19 cellular contexts compared by ENCODE assay signal in the genomic region with DNA sequence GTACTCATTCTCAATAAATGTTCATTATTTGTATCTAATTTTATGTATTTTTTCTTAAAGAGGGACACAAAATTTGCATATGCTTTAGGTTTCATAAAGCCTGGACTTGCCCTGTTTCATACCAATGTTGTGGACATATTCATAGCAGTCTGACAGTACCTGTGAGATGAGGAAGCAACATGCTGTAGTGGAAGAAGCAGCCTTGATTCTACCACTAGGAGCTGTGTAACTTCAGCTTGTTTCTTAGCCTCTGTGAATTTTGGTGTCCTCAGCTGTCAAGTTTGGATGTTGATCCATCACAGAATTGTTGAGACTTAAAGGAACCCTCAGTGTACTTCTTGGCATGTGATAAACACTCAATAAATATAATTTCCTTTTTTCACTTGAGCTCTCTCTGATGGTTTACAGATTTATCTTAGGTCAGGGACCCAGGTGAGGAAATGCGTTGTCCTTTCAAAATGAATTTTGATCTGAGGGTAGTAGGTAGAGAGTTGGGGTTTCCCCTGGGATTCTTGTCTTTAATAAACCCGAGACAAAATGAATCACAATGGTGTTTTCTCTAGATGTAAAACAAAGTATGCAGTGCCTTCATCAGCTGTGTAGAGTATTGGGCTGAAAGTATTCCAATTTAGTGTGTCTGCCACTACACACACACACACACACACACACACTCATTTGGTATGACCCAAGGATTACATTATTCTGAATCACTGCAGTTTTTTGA.
DNase-seq lines count a peak whose midpoint lies in the region; ATAC-seq, FAIRE-seq and TF ChIP-seq lines count a peak whose summit lies in the region.
"Had no signal": no experiment of that assay in that cellular context is flagged by ENCODE, and none has a peak within 500 bp of the region (broad histone marks: within the 10 kb centered on the region; RNA-seq: fewer than 3 reads in every experiment).

No MANE protein-coding gene starts in this region.

- H3K79me2 ChIP-seq in HepG2 (ENCODE audit: insufficient read depth, low read length): no peaks in the 10 kb centered on the region

- FAIRE-seq in HepG2 (lab: Jason Lieb, UNC): no peak

- H3K9ac ChIP-seq in HepG2 (ENCODE audit: insufficient read depth, low read depth, low read length): no peak overlapping the region

- intact Hi-C loops in HepG2 (cut with micrococcal nuclease; ENCODE audit: unreplicated experiment) (loop anchor here (5.0 kb wide), 1 partner anchor 80 kb away; no protein-coding TSS in a partner anchor), right lobe of liver (cut with DNase I) (no loop called here)

- H3K27ac Mint-ChIP-seq in naive thymus-derived CD8-positive, alpha-beta T cell: no peak overlapping the region
- H3K27ac Mint-ChIP-seq: activated naive CD8-positive, alpha-beta T cell had no signal

- no peaks in the 10 kb centered on the region for H3K9me3 Mint-ChIP-seq in naive thymus-derived CD8-positive, alpha-beta T cell

- no peak for DNase-seq in HepG2 (ENCODE audit: low spot score)
- DNase-seq in right lobe of liver: no peak
- peak; percentile 46 for DNase-seq in GM20000 (ENCODE audit: low spot score)
- DNase-seq in NB4 (ENCODE audit: low read depth): peak; percentile 15
- DNase-seq in stimulated activated naive CD8-positive, alpha-beta T cell treated with anti-CD3 and anti-CD28 coated beads, Interleukin-15, Interleukin-2, amounts not matched to agents 100 U/mL and 50 U/mL, for 24 hours: no peak
- DNase-seq in SJCRH30: no peak
- no peak for DNase-seq in COLO668 (lab: John Stamatoyannopoulos, UW; ENCODE audit: unreplicated experiment)
- DNase-seq in naive thymus-derived CD8-positive, alpha-beta T cell: no peak
- DNase-seq: activated CD4-positive, alpha-beta T cell treated with anti-CD3 and anti-CD28 coated beads for 1 hour; activated CD8-positive, alpha-beta memory T cell treated with anti-CD3 and anti-CD28 coated beads, Interleukin-2, amount 50 U/mL, for 4 hours; dermis blood vessel endothelial cell; H7; left lung; NCI-H69; occipital lobe; OCI-M1 had no signal

- H3K4me3 Mint-ChIP-seq in naive thymus-derived CD8-positive, alpha-beta T cell: no peak overlapping the region
- H3K4me3 Mint-ChIP-seq: activated naive CD8-positive, alpha-beta T cell had no signal

- H3K4me3 ChIP-seq in HepG2 (replicated peaks in 1 of 3; ENCODE audit: insufficient read depth in 1 of 3, low read depth in 2 of 3, low read length in 3 of 3) (no peak overlapping the region), right lobe of liver (no peak overlapping the region), NB4 (ENCODE audit: low read depth, low read length) (no peak overlapping the region), SJCRH30 (no peak overlapping the region)
- H3K4me3 ChIP-seq: left lung had no signal

- no peaks in the 10 kb centered on the region for H3K4me1 Mint-ChIP-seq in naive thymus-derived CD8-positive, alpha-beta T cell

- TF ChIP-seq RAD21 in HepG2 (CRISPR knock-in tag; IDR thresholded peaks at IDR 0.05): no peak

- no peak overlapping the region for H3K4me2 ChIP-seq in HepG2 (ENCODE audit: low read depth, low read length)

- 51% methylated on average over 2 of the region's 2 CpGs for WGBS in HepG2 (ENCODE audit: low lambda C conversion rate)
- WGBS in right lobe of liver (ENCODE audit: insufficient coverage, low coverage, low lambda C conversion rate, missing lambda C conversion rate): 88% methylated on average over 2 of the region's 2 CpGs

- H3K4me1 ChIP-seq in HepG2 (ENCODE audit: insufficient read depth, low read length) (peaks cover 14% of the 10 kb centered on the region), right lobe of liver (no peaks in the 10 kb centered on the region), SJCRH30 (no peaks in the 10 kb centered on the region)
- H3K4me1 ChIP-seq: left lung had no signal

- in situ Hi-C loops in HepG2 (cut with HindIII; ENCODE audit: extremely low pct_ligation_motif_present, low pct_unique_long_range_greater_than_20kb): no loop called here

- H3K36me3 Mint-ChIP-seq in naive thymus-derived CD8-positive, alpha-beta T cell: no peaks in the 10 kb centered on the region

- TF ChIP-seq POLR2A in HepG2 (IDR thresholded peaks at IDR 0.05; ENCODE audit: insufficient read depth in 1 of 2, low read depth in 2 of 2, low read length in 2 of 2) (no peak), right lobe of liver (IDR thresholded peaks at IDR 0.05) (no peak), NB4 (IDR thresholded peaks at IDR 0.05; ENCODE audit: extremely low read depth, insufficient read length) (no peak)

- no peaks in the 10 kb centered on the region for H3K9me3 ChIP-seq in HepG2 (ENCODE audit: low read length)
- no peaks in the 10 kb centered on the region for H3K9me3 ChIP-seq in right lobe of liver
- H3K9me3 ChIP-seq in SJCRH30 (replicated peaks): no peaks in the 10 kb centered on the region
- H3K9me3 ChIP-seq: left lung had no signal

- no peak for TF ChIP-seq CTCF in HepG2 (CRISPR knock-in tag; IDR thresholded peaks at IDR 0.05)
- no peak for TF ChIP-seq CTCF in right lobe of liver (IDR thresholded peaks at IDR 0.05)
- no peak for TF ChIP-seq CTCF in GM20000 (IDR thresholded peaks at IDR 0.05; ENCODE audit: extremely low read depth, missing control alignments)
- TF ChIP-seq CTCF in NB4 (IDR thresholded peaks at IDR 0.05; ENCODE audit: low read depth, low read length): no peak

- no peak for TF ChIP-seq EP300 in HepG2 (IDR thresholded peaks at IDR 0.05; ENCODE audit: low read depth in 2 of 2, low read length in 2 of 2)
- TF ChIP-seq EP300 in HepG2 (CRISPR knock-in tag; IDR thresholded peaks at IDR 0.05; ENCODE audit: borderline replicate concordance): no peak

- no peak overlapping the region for H2AFZ ChIP-seq in HepG2 (ENCODE audit: low read length)

- ATAC-seq in HepG2 (peak; percentile 50), right lobe of liver (no peak)
- ATAC-seq in stimulated activated naive CD8-positive, alpha-beta T cell treated with anti-CD3 and anti-CD28 coated beads, Interleukin-15, Interleukin-2, amounts not matched to agents 100 U/mL and 50 U/mL, for 24 hours: peak; percentile 85
- no peak for ATAC-seq in naive thymus-derived CD8-positive, alpha-beta T cell
- ATAC-seq: esophagus mucosa, left lung, sciatic nerve had no signal

- H4K20me1 ChIP-seq in HepG2 (ENCODE audit: insufficient read depth, low read length): no peaks in the 10 kb centered on the region

- CTCF ChIA-PET in HepG2 (lab: Yijun Ruan, JAX; ENCODE audit: low intra/inter-chr PET ratio, low total read pairs): no interaction called here

- POLR2A ChIA-PET in HepG2 (lab: Yijun Ruan, JAX): interaction anchor here (1.1 kb wide), 1 partner anchor 171 kb away, joined by 4 read pairs; the partner anchor contains the start of gene TRIM13
- POLR2A ChIA-PET in naive thymus-derived CD8-positive, alpha-beta T cell (lab: Charles Lee): no interaction called here

- BruUV-seq in HepG2 (replicated peaks; lab: Mats Ljungman, UMichigan): no TSS peak

- no peak overlapping the region for H3K27ac ChIP-seq in HepG2 (ENCODE audit: extremely low read length, insufficient read depth, low read length)
- H3K27ac ChIP-seq in right lobe of liver: no peak overlapping the region
- H3K27ac ChIP-seq in SJCRH30: no peak overlapping the region
- H3K27ac ChIP-seq: left lung had no signal

- H3K27me3 Mint-ChIP-seq in naive thymus-derived CD8-positive, alpha-beta T cell: peaks cover 0 to 8% (median 6%) of the 10 kb centered on the region in 5 donors

- H3K27me3 ChIP-seq in HepG2 (ENCODE audit: control insufficient read depth in 1 of 2, insufficient read depth in 2 of 2, low read length in 2 of 2) (no peaks in the 10 kb centered on the region), right lobe of liver (no peaks in the 10 kb centered on the region), SJCRH30 (no peaks in the 10 kb centered on the region)
- H3K27me3 ChIP-seq: left lung had no signal

- no peaks in the 10 kb centered on the region for H3K36me3 ChIP-seq in HepG2 (replicated peaks in 1 of 2; ENCODE audit: control insufficient read depth in 1 of 2, insufficient read depth in 2 of 2, low read length in 2 of 2)
- no peaks in the 10 kb centered on the region for H3K36me3 ChIP-seq in right lobe of liver
- no peaks in the 10 kb centered on the region for H3K36me3 ChIP-seq in SJCRH30
- H3K36me3 ChIP-seq: left lung had no signal

TF ChIP-seq in HepG2, 621 proteins besides CTCF, POLR2A, EP300 and RAD21:
- TF ChIP-seq ZFP1 (CRISPR knock-in tag; IDR thresholded peaks at IDR 0.05) (no peak), ETV5 (CRISPR knock-in tag; IDR thresholded peaks at IDR 0.05; ENCODE audit: borderline replicate concordance) (no peak)

Comparison
In these comparisons a context has a peak if more than half of its experiments do, and no peak if none do; other contexts are left out.
1. ATAC-seq: peak in HepG2 (single experiment) and stimulated activated naive CD8-positive, alpha-beta T cell treated with anti-CD3 and anti-CD28 coated beads, Interleukin-15, Interleukin-2, amounts not matched to agents 100 U/mL and 50 U/mL, for 24 hours (single experiment); none in right lobe of liver (0 of 4) and naive thymus-derived CD8-positive, alpha-beta T cell (0 of 2).
2. DNase-seq: peak in GM20000 (single experiment) and NB4 (single experiment); none in HepG2 (single experiment), right lobe of liver (0 of 3), stimulated activated naive CD8-positive, alpha-beta T cell treated with anti-CD3 and anti-CD28 coated beads, Interleukin-15, Interleukin-2, amounts not matched to agents 100 U/mL and 50 U/mL, for 24 hours (single experiment), SJCRH30 (0 of 2), COLO668 (single experiment) and naive thymus-derived CD8-positive, alpha-beta T cell (0 of 10).